In the genomic region with DNA sequence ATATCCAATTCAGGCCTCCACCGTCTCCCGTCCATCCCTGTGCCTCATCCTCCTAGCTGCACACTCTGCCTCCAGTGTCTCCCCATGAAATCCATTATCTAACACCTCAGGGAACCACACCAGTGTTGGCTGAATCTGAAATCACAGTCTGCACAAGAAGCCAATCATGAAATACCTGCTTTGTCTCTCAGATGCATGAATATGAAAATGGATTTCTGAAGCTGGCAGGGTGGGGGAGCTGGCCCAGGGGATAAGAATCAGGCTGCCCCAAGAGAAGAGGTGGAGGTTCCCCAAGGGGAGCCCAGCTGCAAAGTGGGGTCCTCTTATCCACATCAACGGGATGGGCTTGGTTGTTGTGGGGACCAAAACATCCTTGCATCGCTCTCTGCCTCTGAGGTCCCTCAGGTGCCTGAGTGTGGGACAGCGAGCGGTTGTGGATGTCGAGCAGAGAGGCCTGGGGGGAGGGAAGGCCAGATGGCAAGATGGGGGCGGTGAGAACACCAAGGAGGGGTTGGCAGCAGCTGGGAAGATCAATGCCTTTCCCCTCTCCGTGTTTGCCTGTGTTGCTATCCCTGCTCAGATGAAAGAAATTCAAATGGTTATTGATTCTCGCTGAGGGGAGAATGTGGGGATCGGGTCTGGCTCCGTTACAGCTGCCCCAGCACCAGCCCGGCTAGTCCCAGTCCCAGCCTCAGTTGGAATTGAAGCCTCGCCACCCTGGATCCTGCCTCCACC, we compare ENCODE assay signal across 1 cellular context.
TF ChIP-seq lines count a peak whose summit lies in the region.

No MANE protein-coding gene starts in this region.

TF ChIP-seq in GM23338, 12 proteins besides CTCF, POLR2A, EP300 and RAD21 (continued from another document):
- TF ChIP-seq, protein P1, sequence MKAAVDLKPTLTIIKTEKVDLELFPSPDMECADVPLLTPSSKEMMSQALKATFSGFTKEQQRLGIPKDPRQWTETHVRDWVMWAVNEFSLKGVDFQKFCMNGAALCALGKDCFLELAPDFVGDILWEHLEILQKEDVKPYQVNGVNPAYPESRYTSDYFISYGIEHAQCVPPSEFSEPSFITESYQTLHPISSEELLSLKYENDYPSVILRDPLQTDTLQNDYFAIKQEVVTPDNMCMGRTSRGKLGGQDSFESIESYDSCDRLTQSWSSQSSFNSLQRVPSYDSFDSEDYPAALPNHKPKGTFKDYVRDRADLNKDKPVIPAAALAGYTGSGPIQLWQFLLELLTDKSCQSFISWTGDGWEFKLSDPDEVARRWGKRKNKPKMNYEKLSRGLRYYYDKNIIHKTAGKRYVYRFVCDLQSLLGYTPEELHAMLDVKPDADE (IDR thresholded peaks at IDR 0.05), result no peak
- TF ChIP-seq POLR2AphosphoS5 (IDR thresholded peaks at IDR 0.05; ENCODE audit: low read depth) (no peak), CREB1 (CRISPR knock-in tag; IDR thresholded peaks at IDR 0.05; ENCODE audit: low read depth) (no peak), NANOG (IDR thresholded peaks at IDR 0.05; ENCODE audit: borderline replicate concordance) (no peak), EZH2 (IDR thresholded peaks at IDR 0.05; ENCODE audit: low read depth, unreplicated experiment) (no peak), STAT1 (IDR thresholded peaks at IDR 0.05; ENCODE audit: unreplicated experiment) (no peak), ZNF114 (CRISPR knock-in tag; IDR thresholded peaks at IDR 0.05) (no peak)
